Comparison of ENCODE assay signal across 9 cellular contexts in genomic region chr22:39317084-39317755, GRCh38. TPM values are rescaled to one million over a fixed set of nuclear protein-coding genes. Genes with fewer than 3 reads are reported as not detected.
DNase-seq lines count a peak whose midpoint lies in the region; ATAC-seq, FAIRE-seq and TF ChIP-seq lines count a peak whose summit lies in the region.
"Had no signal": no experiment of that assay in that cellular context is flagged by ENCODE, and none has a peak within 500 bp of the region (broad histone marks: within the 10 kb centered on the region; RNA-seq: fewer than 3 reads in every experiment).

No MANE protein-coding gene starts in this region.

- no peak for FAIRE-seq in H1 (lab: Jason Lieb, UNC)
- no peak for FAIRE-seq in pancreas (lab: Jason Lieb, UNC)
- FAIRE-seq: A204.1 had no signal

- H3K79me1 ChIP-seq in H1 (ENCODE audit: low read depth, low read length) = peaks cover 3% of the 10 kb centered on the region

- no peak overlapping the region for H3K14ac ChIP-seq in H1 (ENCODE audit: insufficient read length)

- H3K4me3 ChIP-seq in H1 (ENCODE audit: extremely low read depth in 1 of 4, insufficient read depth in 2 of 4, low read depth in 3 of 4, low read length in 4 of 4) (peak overlapping the region; percentile 95 to 99 (median 98); a peak in 7 of 8 replicates), pancreas (peak overlapping the region; percentile 7 to 82 (median 64))

- no peak overlapping the region for H2AK5ac ChIP-seq in H1 (ENCODE audit: low read depth, low read length)

- H3K27ac ChIP-seq in H1 (ENCODE audit: low read depth, low read length) = 0 out of 2 replicates have a peak overlapping the region, but pooled peaks have one; percentile 3
- H3K27ac ChIP-seq in pancreas = peak overlapping the region in 3 of 4 donors; percentile 24 to 100 (median 98)

- no peak overlapping the region for H3K18ac ChIP-seq in H1 (ENCODE audit: extremely low read depth, low read length)

- intact Hi-C loops in pancreas (cut with DNase I) = loop anchor here in 1 of 3 donors (10.0 kb wide), 1 partner anchor 208 kb away; the partner anchor contains the start of gene ATF4

- H2BK5ac ChIP-seq in H1 (ENCODE audit: low read depth, low read length) = no peak overlapping the region

- no peak overlapping the region for H4K91ac ChIP-seq in H1 (replicated peaks; ENCODE audit: insufficient read length, low read length)

- H4K8ac ChIP-seq in H1 (ENCODE audit: extremely low read depth, insufficient read depth, low read length) = peak overlapping the region; percentile 19

- H3K4me2 ChIP-seq in H1 (ENCODE audit: insufficient read depth in 1 of 2, low read depth in 2 of 2, low read length in 2 of 2) = peak overlapping the region; percentile 82 to 91

- H3K9ac ChIP-seq in H1 (replicated peaks in 1 of 4; ENCODE audit: extremely low read depth in 1 of 4, low read depth in 3 of 4, low read length in 3 of 4) = peak overlapping the region in 3 of 4 experiments; percentile 26 to 98 (median 96); a peak in 5 of 7 replicates

- ATAC-seq in pancreas = no peak
- no peak for ATAC-seq in HG03521 (IDR thresholded peaks at IDR 0.05; ENCODE audit: unreplicated experiment)

- peaks cover 11 to 42% of the 10 kb centered on the region in 2 experiments for H3K79me2 ChIP-seq in H1 (ENCODE audit: control insufficient read depth in 1 of 2, insufficient read depth in 2 of 2, low read length in 2 of 2)

- H3K9me3 ChIP-seq in H1 (ENCODE audit: insufficient read depth in 2 of 2, low read depth in 1 of 2, low read length in 1 of 2) = no peaks in the 10 kb centered on the region
- no peaks in the 10 kb centered on the region for H3K9me3 ChIP-seq in pancreas

- TF ChIP-seq CTCF in H1 (IDR thresholded peaks at IDR 0.05; ENCODE audit: control extremely low read depth in 1 of 3, insufficient read depth in 1 of 3, low read depth in 1 of 3, low read length in 3 of 3) (no peak), pancreas (IDR thresholded peaks at IDR 0.05) (no peak), GM10266 (IDR thresholded peaks at IDR 0.05; ENCODE audit: control insufficient read depth, insufficient read depth, low read depth, missing control alignments) (no peak)

- peak; percentile 51 to 63 for TF ChIP-seq POLR2A in H1 (IDR thresholded peaks at IDR 0.05; ENCODE audit: control extremely low read depth in 1 of 2, low read depth in 2 of 2, low read length in 2 of 2)

- no peak overlapping the region for H2BK120ac ChIP-seq in H1 (replicated peaks; ENCODE audit: low read depth, low read length)

- CTCF ChIA-PET in H1 (lab: Charles Lee; ENCODE audit: partially characterized antibody) = interaction anchor here (0.5 to 6.2 kb wide), 27 partner anchors 7 to 548 kb away, joined by 3 to 37 read pairs (median 5); no protein-coding TSS in a partner anchor

- H3K27me3 ChIP-seq in H1 (replicated peaks in 1 of 4; ENCODE audit: control insufficient read depth in 3 of 4, extremely low read depth in 1 of 4, insufficient read depth in 3 of 4, low read length in 3 of 4) (no peaks in the 10 kb centered on the region), pancreas (no peaks in the 10 kb centered on the region)

- H4K20me1 ChIP-seq in H1 (replicated peaks in 1 of 2; ENCODE audit: control insufficient read depth in 1 of 2, insufficient read depth in 2 of 2, low read length in 2 of 2) = peaks cover 43 to 46% of the 10 kb centered on the region in 2 experiments

- peaks cover 10% of the 10 kb centered on the region for H3K23me2 ChIP-seq in H1 (ENCODE audit: low read depth, low read length)

- no peak for TF ChIP-seq RAD21 in H1 (IDR thresholded peaks at IDR 0.05 in 1 of 2, conservative IDR thresholded peaks at IDR 0.05 in 1 of 2; ENCODE audit: low read depth in 2 of 2, low read length in 2 of 2)

- H3K23ac ChIP-seq in H1 (ENCODE audit: insufficient read length) = no peak overlapping the region

- H2BK12ac ChIP-seq in H1 (ENCODE audit: low read depth, low read length) = no peak overlapping the region

- WGBS in H1 (ENCODE audit: extremely low coverage in 1 of 2, insufficient coverage in 1 of 2, insufficient read length in 1 of 2, insufficient replicate concordance in 2 of 2, low coverage in 1 of 2, low lambda C conversion rate in 2 of 2, missing lambda C conversion rate in 1 of 2), 2 experiments = 79% methylated on average over 9 of the region's 9 CpGs; no CpG with 5 or more reads in 1 of the 2 experiments
- WGBS in pancreas, 2 donors = 13 to 17% methylated on average over 9 of the region's 9 CpGs

- H3K56ac ChIP-seq in H1 (replicated peaks; ENCODE audit: insufficient read length, low read depth, low read length) = no peak overlapping the region

- peak; percentile 55 for DNase-seq in DMS 273 (lab: John Stamatoyannopoulos, UW; ENCODE audit: unreplicated experiment)
- no peak for DNase-seq in DMS 273 treated with DMSO at 0.1 percent for 48 hours (lab: John Stamatoyannopoulos, UW)
- peak; percentile 96 for DNase-seq in RPMI8226
- no peak for DNase-seq in H1 (ENCODE audit: low read depth in 1 of 2, low spot score in 2 of 2)
- peak in 1 of 6 donors; percentile 54 for DNase-seq in pancreas
- DNase-seq in putamen (ENCODE audit: low spot score) = no peak
- DNase-seq in GM10266 (ENCODE audit: extremely low spot score) = no peak

- H3K36me3 ChIP-seq in H1 (ENCODE audit: control insufficient read depth in 2 of 4, insufficient read depth in 4 of 4, low read length in 3 of 4) = peaks cover 52 to 67% (median 61%) of the 10 kb centered on the region in 4 experiments
- peaks cover 24 to 50% (median 39%) of the 10 kb centered on the region in 3 donors for H3K36me3 ChIP-seq in pancreas

- H2AFZ ChIP-seq in H1 (ENCODE audit: low read length) = no peak overlapping the region

- no peak overlapping the region for H2BK15ac ChIP-seq in H1 (ENCODE audit: low read length)

- H2BK20ac ChIP-seq in H1 (ENCODE audit: low read length) = no peak overlapping the region

- no peak for TF ChIP-seq EP300 in H1 (IDR thresholded peaks at IDR 0.05; ENCODE audit: borderline replicate concordance in 1 of 2, low read depth in 2 of 2, low read length in 2 of 2)

- POLR2A ChIA-PET in H1 (lab: Charles Lee; ENCODE audit: partially characterized antibody) = interaction anchor here (0.6 to 16.9 kb wide), 47 partner anchors 19 to 916 kb away, joined by 3 to 692 read pairs (median 6); partner anchors contain the start of genes ATF4, SYNGR1 and TAB1

- no peak overlapping the region for H3K4ac ChIP-seq in H1 (replicated peaks; ENCODE audit: insufficient read length, low read depth, low read length)

- no peak overlapping the region for H4K5ac ChIP-seq in H1 (ENCODE audit: insufficient read length, low read depth, low read length)

- H3K4me1 ChIP-seq in H1 (replicated peaks in 1 of 4; ENCODE audit: control insufficient read depth in 3 of 4, insufficient read depth in 4 of 4, low read length in 3 of 4) (peaks cover 0 to 21% (median 3%) of the 10 kb centered on the region in 4 experiments; a peak in 6 of 7 replicates), pancreas (peaks cover 0 to 33% (median 29%) of the 10 kb centered on the region in 3 donors)

TF ChIP-seq in H1, 55 proteins besides CTCF, POLR2A, EP300 and RAD21:
- TF ChIP-seq POU5F1 (IDR thresholded peaks at IDR 0.05; ENCODE audit: low read depth, low read length) (no peak), CEBPB (IDR thresholded peaks at IDR 0.05; ENCODE audit: low read depth, low read length) (no peak), SIX5 (IDR thresholded peaks at IDR 0.05; ENCODE audit: low read depth, low read length) (peak; percentile 9; the same call in 1 of the 2 replicates), PHF8 (conservative IDR thresholded peaks at IDR 0.05; ENCODE audit: low read depth, low read length) (no peak), CBX5 (IDR thresholded peaks at IDR 0.05; ENCODE audit: low read depth, low read length) (no peak)

RNA-seq across cellular contexts. Expression of gene RPL3, which starts 2.2 kb away (rescaled TPM):
- total RNA-seq in H1 (2021; fragmentation: NEBNext Ultra II Directional; extraction: Animal tissue kit (Norgen Biotek cat#: 25700)) = 2,801 and 2,865 TPM in 2 replicates
- polyA plus RNA-seq in H1 (2011; rRNA removed) (5,362 and 5,466 TPM in 2 replicates), pancreas (1,000 to 10,000 TPM; 1,506 to 2,659 TPM)
- polyA plus RNA-seq in H1 (2011; cell fraction: cytosol; rRNA removed) = 8,556 TPM
- 6,792 TPM for polyA plus RNA-seq in H1 (2011; cell fraction: nucleus; rRNA removed)
- polyA plus RNA-seq in H1 (2012, experiment 1 of 2) = 3,449 to 5,365 TPM (median 4,851 TPM) in 4 replicates
- 2,078 TPM for polyA plus RNA-seq in H1 (2012, experiment 2 of 2)
- polyA plus RNA-seq in H1 (2013, experiment 1 of 2) = 2,295 TPM
- 2,292 TPM for polyA plus RNA-seq in H1 (2013, experiment 2 of 2)
- polyA minus RNA-seq in H1 (2011; rRNA and poly(A)+ RNA removed) = 1,769 and 1,871 TPM in 2 replicates
- 1,662 TPM for polyA minus RNA-seq in H1 (2011; cell fraction: cytosol; rRNA and poly(A)+ RNA removed)
- polyA minus RNA-seq in H1 (2011; cell fraction: nucleus; rRNA and poly(A)+ RNA removed) = 2,188 TPM
- 1,000 to 10,000 TPM; 1,199 to 2,601 (median 1,706) TPM for total RNA-seq in pancreas

RNA-seq across cellular contexts. Expression of gene SYNGR1, which starts 32.6 kb away (rescaled TPM):
- total RNA-seq in H1 (2021; fragmentation: NEBNext Ultra II Directional; extraction: Animal tissue kit (Norgen Biotek cat#: 25700)) = 32.5 and 32.7 TPM in 2 replicates
- 84.7 and 98.9 TPM in 2 replicates for polyA plus RNA-seq in H1 (2011; rRNA removed)
- 86.1 TPM for polyA plus RNA-seq in H1 (2011; cell fraction: cytosol; rRNA removed)
- polyA plus RNA-seq in H1 (2011; cell fraction: nucleus; rRNA removed) = 107 TPM
- polyA plus RNA-seq in H1 (2012, experiment 1 of 2) = 22.3 to 55.2 TPM (median 50.2 TPM) in 4 replicates
- 31.1 TPM for polyA plus RNA-seq in H1 (2012, experiment 2 of 2)
- polyA plus RNA-seq in H1 (2013, experiment 1 of 2) = 31.4 TPM
- 34.9 TPM for polyA plus RNA-seq in H1 (2013, experiment 2 of 2)
- 21.3 and 25.3 TPM in 2 replicates for polyA minus RNA-seq in H1 (2011; rRNA and poly(A)+ RNA removed)
- 23.3 TPM for polyA minus RNA-seq in H1 (2011; cell fraction: cytosol; rRNA and poly(A)+ RNA removed)
- polyA minus RNA-seq in H1 (2011; cell fraction: nucleus; rRNA and poly(A)+ RNA removed) = 25.3 TPM
- total RNA-seq in pancreas = 10 to 100 TPM; 12.2 to 26.8 (median 15.7) TPM
- polyA plus RNA-seq in pancreas = 10 to 100 TPM; 18.0 to 19.3 TPM

Comparison
In these comparisons a context has a peak if more than half of its experiments do, and no peak if none do; other contexts are left out.
1. DNase-seq: peak in DMS 273 (single experiment) and RPMI8226 (single experiment); none in DMS 273 treated with DMSO at 0.1 percent for 48 hours (single experiment), H1 (0 of 2), putamen (single experiment) and GM10266 (single experiment).